Comparison of ENCODE assay signal across 17 cellular contexts in the genomic region with DNA sequence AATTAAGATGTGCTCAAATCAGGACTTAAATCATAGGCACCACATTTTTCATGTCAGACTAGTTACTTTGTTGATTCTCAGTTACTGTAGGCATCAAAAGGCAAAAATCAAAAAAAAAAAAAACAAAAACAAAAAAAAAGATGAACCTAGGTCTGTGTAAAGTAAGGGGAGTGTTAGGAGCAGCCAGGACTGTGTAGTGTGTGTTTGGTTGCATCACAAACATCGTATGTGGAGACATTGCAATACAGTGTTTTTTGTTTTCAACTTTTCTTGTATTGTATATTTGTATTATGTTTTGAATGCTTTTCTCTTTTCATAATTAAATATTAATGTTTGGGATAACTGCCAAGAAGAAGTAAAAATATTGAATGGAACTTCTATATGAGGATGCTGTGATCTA.
DNase-seq lines count a peak whose midpoint lies in the region; ATAC-seq, FAIRE-seq and TF ChIP-seq lines count a peak whose summit lies in the region.
"Had no signal": no experiment of that assay in that cellular context is flagged by ENCODE, and none has a peak within 500 bp of the region (broad histone marks: within the 10 kb centered on the region; RNA-seq: fewer than 3 reads in every experiment).

No MANE protein-coding gene starts in this region.

- no peaks in the 10 kb centered on the region for H3K9me3 Mint-ChIP-seq in activated CD8-positive, alpha-beta T cell treated with anti-CD3 and anti-CD28 coated beads for 36 hours
- no peaks in the 10 kb centered on the region for H3K9me3 Mint-ChIP-seq in activated CD8-positive, alpha-beta T cell treated with anti-CD3 and anti-CD28 coated beads, Interleukin-2, amount 10 ng/mL, durations not matched to agents 7 days and 5 days (ENCODE audit: insufficient read depth)

- no peaks in the 10 kb centered on the region for H3K27me3 Mint-ChIP-seq in activated CD8-positive, alpha-beta T cell treated with anti-CD3 and anti-CD28 coated beads for 36 hours
- peaks cover 3% of the 10 kb centered on the region for H3K27me3 Mint-ChIP-seq in activated CD8-positive, alpha-beta T cell treated with anti-CD3 and anti-CD28 coated beads, Interleukin-2, amount 10 ng/mL, durations not matched to agents 7 days and 5 days (ENCODE audit: low read depth)

- no peak overlapping the region for H3K4me3 Mint-ChIP-seq in activated CD8-positive, alpha-beta T cell treated with anti-CD3 and anti-CD28 coated beads for 36 hours
- H3K4me3 Mint-ChIP-seq in activated CD8-positive, alpha-beta T cell treated with anti-CD3 and anti-CD28 coated beads, Interleukin-2, amount 10 ng/mL, durations not matched to agents 7 days and 5 days = no peak overlapping the region

- TF ChIP-seq CTCF in activated CD8-positive, alpha-beta T cell treated with anti-CD3 and anti-CD28 coated beads for 36 hours (IDR thresholded peaks at IDR 0.05) = no peak
- TF ChIP-seq CTCF in PC-3 (conservative IDR thresholded peaks at IDR 0.05; ENCODE audit: low read depth, low read length) (no peak), foreskin keratinocyte (conservative IDR thresholded peaks at IDR 0.05) (no peak), smooth muscle cell (IDR thresholded peaks at IDR 0.05; ENCODE audit: borderline replicate concordance, insufficient read depth, poor library complexity, severe bottlenecking) (no peak), omental fat pad (IDR thresholded peaks at IDR 0.05) (no peak)

- BruUV-seq in PC-3 (replicated peaks; lab: Mats Ljungman, UMichigan) = no TSS peak

- CTCF ChIA-PET in activated CD8-positive, alpha-beta T cell treated with anti-CD3 and anti-CD28 coated beads for 36 hours (lab: Charles Lee) = interaction anchor here (1.3 kb wide), 1 partner anchor 40 kb away, joined by 3 read pairs; no protein-coding TSS in a partner anchor
- CTCF ChIA-PET in activated CD8-positive, alpha-beta T cell treated with anti-CD3 and anti-CD28 coated beads, Interleukin-2, amount 10 ng/mL, durations not matched to agents 7 days and 5 days (lab: Charles Lee) = no interaction called here
- CTCF ChIA-PET in PC-3 (lab: Charles Lee) = no interaction called here

- no peak for FAIRE-seq in GM19239 (lab: Jason Lieb, UNC)

- peaks cover 21% of the 10 kb centered on the region for H3K4me1 Mint-ChIP-seq in activated CD8-positive, alpha-beta T cell treated with anti-CD3 and anti-CD28 coated beads for 36 hours (ENCODE audit: low read depth)
- H3K4me1 Mint-ChIP-seq in activated CD8-positive, alpha-beta T cell treated with anti-CD3 and anti-CD28 coated beads, Interleukin-2, amount 10 ng/mL, durations not matched to agents 7 days and 5 days (ENCODE audit: low read depth) = peaks cover 5% of the 10 kb centered on the region

- POLR2A ChIA-PET in activated CD8-positive, alpha-beta T cell treated with anti-CD3 and anti-CD28 coated beads for 36 hours (lab: Charles Lee) = no interaction called here
- POLR2A ChIA-PET in activated CD8-positive, alpha-beta T cell treated with anti-CD3 and anti-CD28 coated beads, Interleukin-2, amount 10 ng/mL, durations not matched to agents 7 days and 5 days (lab: Charles Lee) = no interaction called here
- POLR2A ChIA-PET in PC-3 (lab: Charles Lee; ENCODE audit: unreplicated experiment) = no interaction called here

- H3K9ac ChIP-seq in PC-3 (ENCODE audit: low read length) (no peak overlapping the region), smooth muscle cell (ENCODE audit: low read depth) (no peak overlapping the region)
- H3K9ac ChIP-seq: BLaER1 had no signal

- H2AFZ ChIP-seq in PC-3 (ENCODE audit: low read length) (no peak overlapping the region), smooth muscle cell (ENCODE audit: low read depth) (no peak overlapping the region)

- H4K20me1 ChIP-seq in PC-3 (ENCODE audit: low read length) (peaks cover 17% of the 10 kb centered on the region), smooth muscle cell (ENCODE audit: low read depth) (peaks cover 15% of the 10 kb centered on the region)

- H3K36me3 ChIP-seq in PC-3 (ENCODE audit: low read depth, low read length) (peaks cover 31% of the 10 kb centered on the region), smooth muscle cell (ENCODE audit: low read depth) (no peaks in the 10 kb centered on the region), H7 (replicated peaks; ENCODE audit: control insufficient read depth, insufficient read depth, low read length) (no peaks in the 10 kb centered on the region; the same call in 1 of the 2 replicates)

- H3K27ac ChIP-seq in PC-3 (ENCODE audit: low read length) = peak overlapping the region; percentile 46
- H3K27ac ChIP-seq in foreskin keratinocyte = peak overlapping the region; percentile 29
- peak overlapping the region; percentile 72 for H3K27ac ChIP-seq in smooth muscle cell (ENCODE audit: low read depth)
- H3K27ac ChIP-seq: BLaER1 had no signal

- H3K4me3 ChIP-seq in PC-3 (ENCODE audit: low read length) (no peak overlapping the region), smooth muscle cell (no peak overlapping the region), H7 (ENCODE audit: insufficient read depth, low read depth, low read length) (no peak overlapping the region)
- H3K4me3 ChIP-seq: BLaER1, MG63 had no signal

- H3K4me1 ChIP-seq in PC-3 (ENCODE audit: insufficient read depth, low read length) (peaks cover 34% of the 10 kb centered on the region), foreskin keratinocyte (peaks cover 24% of the 10 kb centered on the region), smooth muscle cell (ENCODE audit: low read depth) (peaks cover 36% of the 10 kb centered on the region)
- H3K4me1 ChIP-seq: BLaER1 had no signal

- peaks cover 15% of the 10 kb centered on the region for H3K36me3 Mint-ChIP-seq in activated CD8-positive, alpha-beta T cell treated with anti-CD3 and anti-CD28 coated beads for 36 hours (ENCODE audit: low read depth)
- peaks cover 10% of the 10 kb centered on the region for H3K36me3 Mint-ChIP-seq in activated CD8-positive, alpha-beta T cell treated with anti-CD3 and anti-CD28 coated beads, Interleukin-2, amount 10 ng/mL, durations not matched to agents 7 days and 5 days (ENCODE audit: low read depth)

- no peaks in the 10 kb centered on the region for H3K9me3 ChIP-seq in PC-3 (ENCODE audit: low read length)
- no peaks in the 10 kb centered on the region for H3K9me3 ChIP-seq in smooth muscle cell (replicated peaks; ENCODE audit: low read depth)

- no peak for DNase-seq in activated CD8-positive, alpha-beta T cell treated with anti-CD3 and anti-CD28 coated beads for 36 hours
- no peak for DNase-seq in activated CD8-positive, alpha-beta T cell treated with anti-CD3 and anti-CD28 coated beads, Interleukin-2, amount 10 ng/mL, durations not matched to agents 7 days and 5 days
- DNase-seq in PC-3 (no peak), foreskin keratinocyte (no peak), smooth muscle cell (lab: John Stamatoyannopoulos, UW; ENCODE audit: unreplicated experiment) (no peak), GM19239 (ENCODE audit: insufficient read length, low spot score) (no peak), H7 (no peak), omental fat pad (ENCODE audit: low spot score) (no peak)
- DNase-seq: 8988T, KG1, MG63, NCI-H1105 treated with DMSO at 0.1 percent for 48 hours, NCI-H187 treated with DMSO at 0.1 percent for 48 hours, NCI-H446 treated with DMSO at 0.1 percent for 48 hours, NCI-H748 treated with DMSO at 0.1 percent for 48 hours, SIG-M5 had no signal

- no peaks in the 10 kb centered on the region for H3K9me2 ChIP-seq in PC-3 (replicated peaks; ENCODE audit: low read length)

- WGBS in smooth muscle cell (ENCODE audit: low lambda C conversion rate) = 80% methylated on average over 1 of the region's 1 CpG

- intact Hi-C loops in activated CD8-positive, alpha-beta T cell treated with anti-CD3 and anti-CD28 coated beads for 36 hours (cut with micrococcal nuclease) = no loop called here
- intact Hi-C loops in PC-3 (cut with micrococcal nuclease) = no loop called here

- ATAC-seq in activated CD8-positive, alpha-beta T cell treated with anti-CD3 and anti-CD28 coated beads for 36 hours = no peak
- no peak for ATAC-seq in activated CD8-positive, alpha-beta T cell treated with anti-CD3 and anti-CD28 coated beads, Interleukin-2, amount 10 ng/mL, durations not matched to agents 7 days and 5 days
- ATAC-seq in PC-3 (no peak), foreskin keratinocyte (no peak), omental fat pad (ENCODE audit: low FRiP score) (no peak)

- H3F3A ChIP-seq in PC-3 (ENCODE audit: low read length, unreplicated experiment) = peaks cover under 1% of the 10 kb centered on the region
- peaks cover 17% of the 10 kb centered on the region for H3F3A ChIP-seq in smooth muscle cell (ENCODE audit: low read depth)

- H3K27me3 ChIP-seq in PC-3 (ENCODE audit: low read length) = no peaks in the 10 kb centered on the region
- H3K27me3 ChIP-seq in foreskin keratinocyte = no peaks in the 10 kb centered on the region
- H3K27me3 ChIP-seq in smooth muscle cell (ENCODE audit: low read depth) = no peaks in the 10 kb centered on the region
- H3K27me3 ChIP-seq in H7 (ENCODE audit: control insufficient read depth, insufficient read depth, low read length) = no peaks in the 10 kb centered on the region
- H3K27me3 ChIP-seq: BLaER1, MG63 had no signal

- H3K79me2 ChIP-seq in PC-3 (ENCODE audit: low read length) (peaks cover 14% of the 10 kb centered on the region; the same call in 1 of the 2 replicates), smooth muscle cell (ENCODE audit: low read depth) (peaks cover 11% of the 10 kb centered on the region)

- H3K27ac Mint-ChIP-seq in activated CD8-positive, alpha-beta T cell treated with anti-CD3 and anti-CD28 coated beads for 36 hours = peak overlapping the region; percentile 3
- H3K27ac Mint-ChIP-seq in activated CD8-positive, alpha-beta T cell treated with anti-CD3 and anti-CD28 coated beads, Interleukin-2, amount 10 ng/mL, durations not matched to agents 7 days and 5 days = no peak overlapping the region

- H3K4me2 ChIP-seq in PC-3 (ENCODE audit: low read length) (peak overlapping the region; percentile 52), smooth muscle cell (peak overlapping the region; percentile 57)
- H3K4me2 ChIP-seq: BLaER1 had no signal
